1 cellular context compared by ENCODE assay signal in genomic region chr3:191166366-191166765, GRCh38.
TF ChIP-seq lines count a peak whose summit lies in the region.

No MANE protein-coding gene starts in this region.

TF ChIP-seq in K562, 482 proteins besides CTCF, POLR2A, EP300 and RAD21 (continued from another document):
- TF ChIP-seq THRB (CRISPR knock-in tag; conservative IDR thresholded peaks at IDR 0.05), result no peak
